Comparison of ENCODE assay signal across 8 cellular contexts in the genomic region with DNA sequence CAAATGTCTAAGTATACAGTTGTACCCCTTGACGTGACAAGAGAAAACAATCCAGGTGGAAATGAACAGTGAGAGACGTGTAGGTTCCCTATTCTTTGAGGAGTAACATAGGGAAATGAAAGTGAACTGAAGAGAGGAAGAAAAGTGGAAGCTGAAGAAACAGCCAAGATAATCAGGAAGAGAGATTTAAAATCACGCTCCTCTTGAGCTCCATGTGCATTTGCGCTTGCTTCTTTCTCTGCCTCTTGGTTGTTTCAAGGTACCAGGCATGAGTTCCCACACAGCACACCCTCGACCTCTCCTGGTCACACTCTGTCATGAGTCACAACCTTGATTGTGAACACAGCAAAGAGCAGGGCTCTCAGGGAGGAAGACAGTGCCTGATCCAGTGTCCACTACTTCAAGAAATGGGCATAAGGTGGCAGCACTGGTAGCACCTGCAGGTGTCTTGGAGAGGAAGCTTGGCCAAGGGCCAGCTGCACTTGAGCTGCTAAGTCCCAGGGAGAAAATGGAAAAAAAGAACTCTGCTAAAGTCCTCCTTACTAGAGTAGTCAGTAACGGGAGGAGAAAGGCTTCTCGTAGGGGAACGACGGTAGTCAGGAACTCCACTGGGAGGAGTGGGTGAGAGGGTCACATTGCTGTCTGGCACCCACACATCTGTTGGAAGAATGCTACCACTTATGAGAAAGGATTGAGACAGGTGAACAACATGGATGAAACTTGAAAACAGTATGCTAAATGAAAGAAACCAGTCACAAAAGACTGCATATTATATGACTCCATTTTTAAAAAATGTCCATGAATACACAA. TPM values are rescaled to one million over a fixed set of nuclear protein-coding genes. Genes with fewer than 3 reads are reported as not detected.
A peak's percentile ranks its signal among the peaks of the same experiment; 100 is the strongest.
DNase-seq lines count a peak whose midpoint lies in the region; ATAC-seq, FAIRE-seq and TF ChIP-seq lines count a peak whose summit lies in the region.

No MANE protein-coding gene starts in this region.

- DNase-seq in GM12891 (ENCODE audit: insufficient read length, low spot score) (no peak), NCI-H345 (lab: John Stamatoyannopoulos, UW) (peak; percentile 78), WTC11 (ENCODE audit: low spot score) (peak; percentile 57), cerebellar cortex (ENCODE audit: low spot score) (peak; percentile 97), left lobe of liver (ENCODE audit: low spot score) (peak; percentile 81)
- peak; percentile 18 for DNase-seq in stimulated activated CD8-positive, alpha-beta memory T cell treated with anti-CD3 and anti-CD28 coated beads, Interleukin-15, amount 100 ng/mL, for 1 hour (ENCODE audit: low read depth)

- H3K4me1 Mint-ChIP-seq in WTC11 = peaks cover 8% of the 10 kb centered on the region

- CTCF ChIA-PET in WTC11 (lab: Charles Lee) = interaction anchor here (0.5 to 2.5 kb wide), 44 partner anchors 9 to 688 kb away, joined by 3 to 54 read pairs (median 4); a partner anchor contains a TSS

- H3K27ac Mint-ChIP-seq in WTC11 = peak overlapping the region; percentile 9; the same call in 1 of the 2 replicates

- no peak for TF ChIP-seq CTCF in WTC11 (IDR thresholded peaks at IDR 0.05)

- ATAC-seq in HG03097 (IDR thresholded peaks at IDR 0.05; ENCODE audit: low FRiP score, unreplicated experiment) (peak; percentile 87), WTC11 (peak; percentile 100), left lobe of liver (peak; percentile 100), HG02852 (IDR thresholded peaks at IDR 0.05; ENCODE audit: unreplicated experiment) (no peak)

- no peaks in the 10 kb centered on the region for H3K27me3 Mint-ChIP-seq in WTC11 (ENCODE audit: low read depth)

- peak; percentile 98 for FAIRE-seq in GM12891 (lab: Jason Lieb, UNC)

- H3K9me3 Mint-ChIP-seq in WTC11 = no peaks in the 10 kb centered on the region

- no peak overlapping the region for H3K4me3 Mint-ChIP-seq in WTC11

- no peaks in the 10 kb centered on the region for H3K36me3 Mint-ChIP-seq in WTC11

- no peak for TF ChIP-seq POLR2A in GM12891 (IDR thresholded peaks at IDR 0.05; ENCODE audit: low read depth, low read length)

- POLR2A ChIA-PET in WTC11 (lab: Charles Lee) = interaction anchor here (0.6 kb wide), 2 partner anchors 19 to 157 kb away, joined by 4 to 5 read pairs; no protein-coding TSS in a partner anchor

TF ChIP-seq in GM12891, 5 proteins besides CTCF, POLR2A, EP300 and RAD21:
- TF ChIP-seq SPI1 (IDR thresholded peaks at IDR 0.05; ENCODE audit: low read depth, low read length) (0 out of 2 replicates have a peak, but pooled peaks have one; percentile 11), PAX5 (IDR thresholded peaks at IDR 0.05; ENCODE audit: insufficient read depth, low read length, severe bottlenecking) (no peak)

TF ChIP-seq in WTC11, 78 proteins besides CTCF, POLR2A, EP300 and RAD21:
- TF ChIP-seq, protein P1, sequence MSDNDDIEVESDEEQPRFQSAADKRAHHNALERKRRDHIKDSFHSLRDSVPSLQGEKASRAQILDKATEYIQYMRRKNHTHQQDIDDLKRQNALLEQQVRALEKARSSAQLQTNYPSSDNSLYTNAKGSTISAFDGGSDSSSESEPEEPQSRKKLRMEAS (CRISPR knock-in tag; IDR thresholded peaks at IDR 0.05) = 0 out of 2 replicates have a peak, but pooled peaks have one; percentile 19
- TF ChIP-seq NR2C2 (CRISPR knock-in tag; IDR thresholded peaks at IDR 0.05) = no peak

RNA-seq across cellular contexts. Expression of a gene that starts 18.3 kb away (rescaled TPM):
- polyA plus RNA-seq in GM12891 (2012; ENCODE audit: low read depth, missing spikeins) = 35.0 TPM
- 98.0 to 105 TPM (median 103 TPM) in 3 replicates for total RNA-seq in WTC11 (2021)
- total RNA-seq in left lobe of liver = 27.0 TPM
